Comparison of ENCODE assay signal across 16 cellular contexts in the genomic region with DNA sequence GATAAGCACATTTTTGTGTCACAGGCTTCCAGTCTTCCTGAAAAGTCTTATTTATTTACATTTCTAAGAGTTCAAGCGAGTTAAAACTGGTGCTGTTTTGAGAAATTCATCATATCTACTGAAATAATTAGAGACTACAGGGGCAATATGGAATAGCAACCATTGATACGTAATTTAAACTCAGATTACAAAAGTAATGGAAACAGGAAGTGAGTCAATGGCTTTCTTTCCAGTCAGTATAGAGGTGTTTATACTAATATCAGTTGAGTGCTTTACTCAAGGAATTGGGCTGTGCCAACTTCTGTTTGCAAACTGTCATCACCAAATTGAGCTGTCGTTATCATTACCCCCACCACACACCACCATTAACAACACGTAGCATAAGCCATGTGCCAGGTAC.
DNase-seq lines count a peak whose midpoint lies in the region; ATAC-seq, FAIRE-seq and TF ChIP-seq lines count a peak whose summit lies in the region.
"Had no signal": no experiment of that assay in that cellular context is flagged by ENCODE, and none has a peak within 500 bp of the region (broad histone marks: within the 10 kb centered on the region; RNA-seq: fewer than 3 reads in every experiment).

No MANE protein-coding gene starts in this region.

- peaks cover 15% of the 10 kb centered on the region for H3K4me1 Mint-ChIP-seq in MCF 10A (ENCODE audit: insufficient read depth, unreplicated experiment)
- H3K4me1 Mint-ChIP-seq: stimulated activated naive B cell treated with anti-CD40 and anti-IgM and Interleukin-4, amounts not matched to agents 10 μg/mL and 1 μg/mL and 100 μg/mL, for 72 hours had no signal

- dilution Hi-C loops in mammary epithelial cell (cut with HindIII; ENCODE audit: low sequenced_read_pairs) = no loop called here

- no peaks in the 10 kb centered on the region for H3K36me3 ChIP-seq in mammary epithelial cell (ENCODE audit: insufficient read depth, low read length)
- H3K36me3 ChIP-seq: colonic mucosa, Peyer's patch had no signal

- POLR2A ChIA-PET in MCF 10A (lab: Yijun Ruan, JAX) = interaction anchor here (0.5 to 1.6 kb wide), 3 partner anchors 31 to 603 kb away, joined by 3 to 4 read pairs (median 3); no protein-coding TSS in a partner anchor

- WGBS in mammary epithelial cell (ENCODE audit: low coverage, missing lambda C conversion rate) = 59% methylated on average over 4 of the region's 4 CpGs

- CTCF ChIA-PET in MCF 10A (lab: Yijun Ruan, JAX) = interaction anchor here (0.5 to 1.2 kb wide), 2 partner anchors 129 to 245 kb away, joined by 3 read pairs; no protein-coding TSS in a partner anchor
- CTCF ChIA-PET in mammary epithelial cell (lab: Charles Lee; ENCODE audit: low non-redundant PET) = no interaction called here

- H3K36me3 Mint-ChIP-seq in MCF 10A (ENCODE audit: insufficient read depth, unreplicated experiment) = no peaks in the 10 kb centered on the region
- H3K36me3 Mint-ChIP-seq: activated naive CD4-positive, alpha-beta T cell treated with anti-CD3 and anti-CD28 coated beads, Interleukin-2, amount 50 U/mL, for 72 hours; stimulated activated naive B cell treated with anti-CD40 and anti-IgM and Interleukin-4, amounts not matched to agents 10 μg/mL and 1 μg/mL and 100 μg/mL, for 72 hours had no signal

- in situ Hi-C loops in mammary epithelial cell (cut with MboI; ENCODE audit: low sequenced_read_pairs in 2 of 2) = no loop called here

- no peak overlapping the region for H2AFZ ChIP-seq in mammary epithelial cell (ENCODE audit: low read depth, low read length)

- no peaks in the 10 kb centered on the region for H3K27me3 Mint-ChIP-seq in MCF 10A (ENCODE audit: insufficient read depth, unreplicated experiment)
- H3K27me3 Mint-ChIP-seq: stimulated activated naive B cell treated with anti-CD40 and anti-IgM and Interleukin-4, amounts not matched to agents 10 μg/mL and 1 μg/mL and 100 μg/mL, for 72 hours had no signal

- intact Hi-C loops in MCF 10A (cut with micrococcal nuclease) (loop anchor here (5.0 to 10.0 kb wide), 3 partner anchors 85 to 247 kb away; no protein-coding TSS in a partner anchor), mammary epithelial cell (cut with micrococcal nuclease) (loop anchor here (10.0 kb wide), 2 partner anchors 215 to 325 kb away; no protein-coding TSS in a partner anchor)

- H3K9me3 ChIP-seq in mammary epithelial cell (replicated peaks; ENCODE audit: insufficient read depth, low read length) = no peaks in the 10 kb centered on the region
- H3K9me3 ChIP-seq: colonic mucosa, Peyer's patch had no signal

- H3K9ac ChIP-seq in mammary epithelial cell (ENCODE audit: insufficient read depth, low read length) = no peak overlapping the region

- peak overlapping the region; percentile 58 for H3K27ac Mint-ChIP-seq in MCF 10A (ENCODE audit: low read depth, unreplicated experiment)
- H3K27ac Mint-ChIP-seq: activated naive CD4-positive, alpha-beta T cell treated with anti-CD3 and anti-CD28 coated beads, Interleukin-2, amount 50 U/mL, for 72 hours; stimulated activated naive B cell treated with anti-CD40 and anti-IgM and Interleukin-4, amounts not matched to agents 10 μg/mL and 1 μg/mL and 100 μg/mL, for 72 hours had no signal

- no peak for FAIRE-seq in urothelium cell line (lab: Jason Lieb, UNC)
- FAIRE-seq: HepG2 had no signal

- H3K4me2 ChIP-seq in mammary epithelial cell (ENCODE audit: insufficient read depth, low read depth, low read length) = no peak overlapping the region

- no TSS peak for BruUV-seq in MCF 10A (replicated peaks; lab: Mats Ljungman, UMichigan)
- no TSS peak for BruUV-seq in mammary epithelial cell (replicated peaks; lab: Mats Ljungman, UMichigan)

- no peaks in the 10 kb centered on the region for H3K27me3 ChIP-seq in mammary epithelial cell (ENCODE audit: insufficient read depth, low read length)
- H3K27me3 ChIP-seq: colonic mucosa, Peyer's patch had no signal

- H3K4me3 Mint-ChIP-seq in MCF 10A (ENCODE audit: unreplicated experiment) = peak overlapping the region; percentile 19
- H3K4me3 Mint-ChIP-seq: stimulated activated naive B cell treated with anti-CD40 and anti-IgM and Interleukin-4, amounts not matched to agents 10 μg/mL and 1 μg/mL and 100 μg/mL, for 72 hours had no signal

- no peaks in the 10 kb centered on the region for H3K79me2 ChIP-seq in mammary epithelial cell (ENCODE audit: insufficient read depth, low read length)

- no peak for ATAC-seq in GM21825 (IDR thresholded peaks at IDR 0.05; ENCODE audit: unreplicated experiment)
- ATAC-seq: HepG2; stimulated activated naive B cell treated with anti-CD40 and anti-IgM and Interleukin-4, amounts not matched to agents 10 μg/mL and 1 μg/mL and 100 μg/mL, for 72 hours had no signal

- TF ChIP-seq CTCF in MCF 10A (IDR thresholded peaks at IDR 0.05; ENCODE audit: unreplicated experiment) (no peak), mammary epithelial cell (conservative IDR thresholded peaks at IDR 0.05 in 1 of 2, IDR thresholded peaks at IDR 0.05 in 1 of 2; ENCODE audit: extremely low read depth in 1 of 2, insufficient read depth in 1 of 2, low read depth in 1 of 2, low read length in 2 of 2) (no peak), fibroblast of mammary gland (conservative IDR thresholded peaks at IDR 0.05; ENCODE audit: control insufficient read depth, insufficient read depth, low read depth, low read length) (no peak)

- no peak overlapping the region for H3K27ac ChIP-seq in mammary epithelial cell (ENCODE audit: insufficient read depth, low read depth, low read length)
- H3K27ac ChIP-seq: colonic mucosa, Peyer's patch had no signal

- no peaks in the 10 kb centered on the region for H3K9me3 Mint-ChIP-seq in MCF 10A (ENCODE audit: unreplicated experiment)
- H3K9me3 Mint-ChIP-seq: activated naive CD4-positive, alpha-beta T cell treated with anti-CD3 and anti-CD28 coated beads, Interleukin-2, amount 50 U/mL, for 72 hours; stimulated activated naive B cell treated with anti-CD40 and anti-IgM and Interleukin-4, amounts not matched to agents 10 μg/mL and 1 μg/mL and 100 μg/mL, for 72 hours had no signal

- no peaks in the 10 kb centered on the region for H3K4me1 ChIP-seq in mammary epithelial cell (ENCODE audit: insufficient read depth, low read length)
- H3K4me1 ChIP-seq: colonic mucosa, Peyer's patch had no signal

- DNase-seq in MCF 10A (ENCODE audit: unreplicated experiment) (peak; percentile 34), mammary epithelial cell (no peak), RKO (ENCODE audit: low spot score) (peak; percentile 33), fibroblast of mammary gland (ENCODE audit: low read depth) (peak; percentile 22), urothelium cell line (ENCODE audit: low spot score) (peak; percentile 17), HK-2 (ENCODE audit: unreplicated experiment) (no peak), NCI-H2196 treated with DMSO at 0.1 percent for 48 hours (lab: John Stamatoyannopoulos, UW; ENCODE audit: unreplicated experiment) (no peak)
- DNase-seq: colonic mucosa; NCI-H2171 treated with DMSO at 0.1 percent for 48 hours; Peyer's patch; stimulated activated CD4-positive, alpha-beta T cell treated with anti-CD3 and anti-CD28 coated beads, Interleukin-4, amount 100 ng/mL, for 24 hours; stimulated activated naive B cell treated with anti-CD40 and anti-IgM and Interleukin-4, amounts not matched to agents 10 μg/mL and 1 μg/mL and 100 μg/mL, for 72 hours; T1000 had no signal

- H3K4me3 ChIP-seq in mammary epithelial cell (replicated peaks in 1 of 3; ENCODE audit: insufficient read depth in 1 of 3, low read depth in 2 of 3, low read length in 3 of 3) (no peak overlapping the region), fibroblast of mammary gland (ENCODE audit: control insufficient read depth, low read depth, low read length) (no peak overlapping the region)
- H3K4me3 ChIP-seq: colonic mucosa, Peyer's patch had no signal

- H4K20me1 ChIP-seq in mammary epithelial cell (ENCODE audit: insufficient read depth, low read length) = no peaks in the 10 kb centered on the region

Comparison
In these comparisons a context has a peak if more than half of its experiments do, and no peak if none do; other contexts are left out.
1. DNase-seq: peak in MCF 10A (single experiment), RKO (single experiment), fibroblast of mammary gland (single experiment) and urothelium cell line (single experiment); none in mammary epithelial cell (single experiment), HK-2 (single experiment) and NCI-H2196 treated with DMSO at 0.1 percent for 48 hours (single experiment).